9 cellular contexts compared by ENCODE assay signal in the genomic region with DNA sequence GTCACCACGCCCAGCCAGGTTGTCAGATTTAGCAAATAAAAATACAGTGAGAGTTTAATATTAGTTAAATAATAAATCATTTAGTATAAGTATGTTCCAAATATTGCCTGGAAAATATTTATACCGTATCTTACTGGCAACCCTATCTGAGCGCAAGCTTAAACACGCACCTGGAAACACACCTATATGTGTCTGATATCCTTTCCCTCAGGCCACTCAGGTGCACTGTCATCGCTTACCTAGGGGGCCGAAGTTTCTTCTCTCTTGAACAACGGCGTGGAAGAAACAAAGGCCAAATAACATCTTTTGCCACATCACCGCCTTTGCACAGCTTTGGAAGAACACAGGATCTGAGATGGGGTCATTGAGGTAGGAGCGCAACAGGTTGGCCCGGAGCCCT.
"Had no signal": no experiment of that assay in that cellular context is flagged by ENCODE, and none has a peak within 500 bp of the region (broad histone marks: within the 10 kb centered on the region; RNA-seq: fewer than 3 reads in every experiment).

No MANE protein-coding gene starts in this region.

- DNase-seq: GM23248, GOT3, H7, HCEC 1CT, HFFc6, KBM-7 had no signal

- H3K27ac ChIP-seq: GM23248, HL-60, KMS-11 had no signal

- H3K4me2 ChIP-seq: KMS-11 had no signal

- H3K9ac ChIP-seq: GM23248, KMS-11 had no signal

- H3K4me3 ChIP-seq: GM23248 had no signal

- FAIRE-seq: HepG2 had no signal

- H2AFZ ChIP-seq: GM23248 had no signal

- ATAC-seq: HepG2 had no signal
